Comparison of ENCODE assay signal across 7 cellular contexts in genomic region chr6:31660998-31661866, GRCh38. TPM values are rescaled to one million over a fixed set of nuclear protein-coding genes. Genes with fewer than 3 reads are reported as not detected.
DNase-seq lines count a peak whose midpoint lies in the region; ATAC-seq and TF ChIP-seq lines count a peak whose summit lies in the region.

No MANE protein-coding gene starts in this region.

- peaks cover 63% of the 10 kb centered on the region for H3K36me3 Mint-ChIP-seq in activated B cell treated with CpG ODN at 0.5 μM for 24 hours (ENCODE audit: low read depth)
- H3K36me3 Mint-ChIP-seq in stimulated activated effector memory CD8-positive, alpha-beta T cell treated with anti-CD3 and anti-CD28 coated beads, Interleukin-12 subunit alpha, Interleukin-12 subunit beta, amount 100 ng/mL, for 72 hours, result peaks cover 97% of the 10 kb centered on the region

- no peaks in the 10 kb centered on the region for H3K9me3 Mint-ChIP-seq in activated B cell treated with CpG ODN at 0.5 μM for 24 hours
- H3K9me3 Mint-ChIP-seq in stimulated activated effector memory CD8-positive, alpha-beta T cell treated with anti-CD3 and anti-CD28 coated beads, Interleukin-12 subunit alpha, Interleukin-12 subunit beta, amount 100 ng/mL, for 72 hours, result no peaks in the 10 kb centered on the region

- no peaks in the 10 kb centered on the region for H3K27me3 ChIP-seq in right cardiac atrium (ENCODE audit: control insufficient read depth, insufficient read depth)

- H3K4me3 ChIP-seq in HFF-Myc (replicated peaks; ENCODE audit: low read depth, low read length) (peak overlapping the region; percentile 71), right cardiac atrium (ENCODE audit: low read length) (peak overlapping the region; percentile 90)

- ATAC-seq in activated B cell treated with CpG ODN at 0.5 μM for 24 hours (ENCODE audit: low read depth) (no peak), right cardiac atrium (no peak)
- no peak for ATAC-seq in stimulated activated effector memory CD8-positive, alpha-beta T cell treated with anti-CD3 and anti-CD28 coated beads, Interleukin-12 subunit alpha, Interleukin-12 subunit beta, amount 100 ng/mL, for 72 hours

- WGBS in right cardiac atrium, result 48% methylated on average over 15 of the region's 15 CpGs

- peak overlapping the region; percentile 88 for H3K4me3 Mint-ChIP-seq in activated B cell treated with CpG ODN at 0.5 μM for 24 hours
- H3K4me3 Mint-ChIP-seq in stimulated activated effector memory CD8-positive, alpha-beta T cell treated with anti-CD3 and anti-CD28 coated beads, Interleukin-12 subunit alpha, Interleukin-12 subunit beta, amount 100 ng/mL, for 72 hours, result peak overlapping the region; percentile 95

- peaks cover 14% of the 10 kb centered on the region for H3K4me1 ChIP-seq in right cardiac atrium (ENCODE audit: control insufficient read depth, insufficient read depth, low read length)

- no peak for TF ChIP-seq CTCF in HFF-Myc (IDR thresholded peaks at IDR 0.05; ENCODE audit: low read depth, low read length, missing control alignments)
- no peak for TF ChIP-seq CTCF in activated B cell treated with CpG ODN at 0.5 μM for 24 hours (IDR thresholded peaks at IDR 0.05)

- no peaks in the 10 kb centered on the region for H3K9me3 ChIP-seq in right cardiac atrium (ENCODE audit: control insufficient read depth, low read length)

- POLR2A ChIA-PET in activated B cell treated with CpG ODN at 0.5 μM for 24 hours (lab: Charles Lee), result interaction anchor here (0.6 to 6.2 kb wide), 27 partner anchors 8 to 1283 kb away, joined by 3 to 188 read pairs (median 4); partner anchors contain the start of genes ABHD16A, APOM, ATP6V1G2 and BAG6

- no peak for DNase-seq in HFF-Myc (ENCODE audit: extremely low read depth, low read depth)
- no peak for DNase-seq in activated B cell treated with CpG ODN at 0.5 μM for 24 hours
- peak in 1 of 3 donors; percentile 37 for DNase-seq in right cardiac atrium
- DNase-seq in stimulated activated effector memory CD8-positive, alpha-beta T cell treated with anti-CD3 and anti-CD28 coated beads, Interleukin-12 subunit alpha, Interleukin-12 subunit beta, amount 100 ng/mL, for 72 hours (ENCODE audit: low spot score in 2 of 2), result no peak
- no peak for DNase-seq in NCI-H1105 treated with DMSO at 0.1 percent for 48 hours (lab: John Stamatoyannopoulos, UW)
- DNase-seq in NCI-H345 (lab: John Stamatoyannopoulos, UW), result no peak
- DNase-seq in retina, result no peak

- intact Hi-C loops in activated B cell treated with CpG ODN at 0.5 μM for 24 hours (cut with micrococcal nuclease) (loop anchor here (1.0 to 10.0 kb wide), 3 partner anchors 9 to 514 kb away; partner anchors contain the start of genes AGPAT1, BAG6 and RNF5), right cardiac atrium (cut with DNase I) (loop anchor here in 1 of 4 donors (5.0 to 10.0 kb wide), 2 partner anchors 114 to 1314 kb away; partner anchors contain the start of genes ATP6V1G2 and NFKBIL1)

- peak overlapping the region; percentile 72 for H3K27ac Mint-ChIP-seq in activated B cell treated with CpG ODN at 0.5 μM for 24 hours
- peak overlapping the region; percentile 94 for H3K27ac Mint-ChIP-seq in stimulated activated effector memory CD8-positive, alpha-beta T cell treated with anti-CD3 and anti-CD28 coated beads, Interleukin-12 subunit alpha, Interleukin-12 subunit beta, amount 100 ng/mL, for 72 hours

- H3K4me1 Mint-ChIP-seq in activated B cell treated with CpG ODN at 0.5 μM for 24 hours, result peaks cover 76% of the 10 kb centered on the region
- H3K4me1 Mint-ChIP-seq in stimulated activated effector memory CD8-positive, alpha-beta T cell treated with anti-CD3 and anti-CD28 coated beads, Interleukin-12 subunit alpha, Interleukin-12 subunit beta, amount 100 ng/mL, for 72 hours, result peaks cover 80% of the 10 kb centered on the region

- CTCF ChIA-PET in activated B cell treated with CpG ODN at 0.5 μM for 24 hours (lab: Charles Lee), result interaction anchor here (0.8 to 2.2 kb wide), 2 partner anchors 9 to 19 kb away, joined by 3 to 7 read pairs; partner anchors contain the start of gene BAG6

- H3K27me3 Mint-ChIP-seq in activated B cell treated with CpG ODN at 0.5 μM for 24 hours, result no peaks in the 10 kb centered on the region

- peak overlapping the region; percentile 38 for H3K27ac ChIP-seq in right cardiac atrium (ENCODE audit: low read length)

RNA-seq across cellular contexts. Expression of gene C6orf47, which starts 0.7 kb away (rescaled TPM):
- 29.0 and 29.3 TPM in 2 replicates for total RNA-seq in activated B cell treated with CpG ODN at 0.5 μM for 24 hours
- total RNA-seq in right cardiac atrium, result 10 to 100 TPM; 18.5 to 20.7 (median 20.1) TPM
- polyA plus RNA-seq in right cardiac atrium, result 21.2 TPM

RNA-seq across cellular contexts. Expression of gene GPANK1, which starts 3.6 kb away (rescaled TPM):
- 23.0 and 24.2 TPM in 2 replicates for total RNA-seq in activated B cell treated with CpG ODN at 0.5 μM for 24 hours
- total RNA-seq in right cardiac atrium, result 10 to 100 TPM; 16.8 to 23.9 (median 20.0) TPM
- 24.6 TPM for polyA plus RNA-seq in right cardiac atrium

RNA-seq across cellular contexts. Expression of gene CSNK2B, which starts 4.6 kb away (rescaled TPM):
- 190 and 191 TPM in 2 replicates for total RNA-seq in activated B cell treated with CpG ODN at 0.5 μM for 24 hours
- total RNA-seq in right cardiac atrium, result 100 to 1,000 TPM; 110 to 123 (median 116) TPM
- 158 TPM for polyA plus RNA-seq in right cardiac atrium

RNA-seq across cellular contexts. Expression of gene APOM, which starts 5.5 kb away (rescaled TPM):
- 2.2 and 2.4 TPM in 2 replicates for total RNA-seq in activated B cell treated with CpG ODN at 0.5 μM for 24 hours
- total RNA-seq in right cardiac atrium, result 1 to 10 TPM in 2 of 4 donors, under 1 TPM in 2; 0.48 to 2.8 (median 1.4) TPM
- polyA plus RNA-seq in right cardiac atrium, result 3.9 TPM

RNA-seq across cellular contexts. Expression of gene LY6G5B, which starts 8.5 kb away (rescaled TPM):
- 23.2 and 33.1 TPM in 2 replicates for total RNA-seq in activated B cell treated with CpG ODN at 0.5 μM for 24 hours
- total RNA-seq in right cardiac atrium, result 1 to 10 TPM; 4.0 to 8.7 (median 5.9) TPM
- 4.6 TPM for polyA plus RNA-seq in right cardiac atrium
